ENCODE assay signal across 8 cellular contexts in genomic region chr4:87006531-87007344, GRCh38.
DNase-seq lines count a peak whose midpoint lies in the region; ATAC-seq and TF ChIP-seq lines count a peak whose summit lies in the region.

No MANE protein-coding gene starts in this region.

- peak in 4 of 6 experiments; percentile 15 to 52 (median 50) for TF ChIP-seq CTCF in Peyer's patch (IDR thresholded peaks at IDR 0.05)
- TF ChIP-seq CTCF in fibroblast of lung (conservative IDR thresholded peaks at IDR 0.05 in 1 of 2, IDR thresholded peaks at IDR 0.05 in 1 of 2; ENCODE audit: low read depth in 1 of 2, low read length in 2 of 2), result peak; percentile 31 to 40

- H3K27ac Mint-ChIP-seq in activated T-helper 1 cell treated with anti-CD3 and anti-CD28 coated beads, Interleukin-12 subunit alpha, Interleukin-12 subunit beta, Interleukin-2, Interleukin-4 antibody, amounts not matched to agents 30 ng/mL and 10 ng/mL and 1 ng/mL, durations not matched to agents 14 hours and 24 hours and 36 hours, result peak overlapping the region; percentile 96
- peak overlapping the region; percentile 94 to 100 (median 98) for H3K27ac Mint-ChIP-seq in naive thymus-derived CD8-positive, alpha-beta T cell
- peak overlapping the region; percentile 99 for H3K27ac Mint-ChIP-seq in stimulated activated naive B cell treated with anti-CD40 and anti-IgM and Interleukin-4, amounts not matched to agents 10 μg/mL and 1 μg/mL and 100 μg/mL, for 72 hours

- intact Hi-C loops in activated T-helper 1 cell treated with anti-CD3 and anti-CD28 coated beads, Interleukin-12 subunit alpha, Interleukin-12 subunit beta, Interleukin-2, Interleukin-4 antibody, amounts not matched to agents 30 ng/mL and 10 ng/mL and 1 ng/mL, durations not matched to agents 14 hours and 24 hours and 36 hours (cut with micrococcal nuclease), result loop anchor here (1.0 to 10.0 kb wide), 12 partner anchors 47 to 1450 kb away; partner anchors contain the start of genes HERC5, KLHL8, PKD2 and PPM1K

- H3K27me3 ChIP-seq in Peyer's patch (no peaks in the 10 kb centered on the region), fibroblast of lung (ENCODE audit: control insufficient read depth, insufficient read depth, low read length) (no peaks in the 10 kb centered on the region)

- H4K20me1 ChIP-seq in fibroblast of lung (ENCODE audit: control insufficient read depth, extremely low read depth, insufficient read depth, low read length), result no peaks in the 10 kb centered on the region

- peak overlapping the region; percentile 98 for H3K4me3 Mint-ChIP-seq in activated T-helper 1 cell treated with anti-CD3 and anti-CD28 coated beads, Interleukin-12 subunit alpha, Interleukin-12 subunit beta, Interleukin-2, Interleukin-4 antibody, amounts not matched to agents 30 ng/mL and 10 ng/mL and 1 ng/mL, durations not matched to agents 14 hours and 24 hours and 36 hours
- peak overlapping the region; percentile 84 to 97 (median 96) for H3K4me3 Mint-ChIP-seq in naive thymus-derived CD8-positive, alpha-beta T cell
- peak overlapping the region; percentile 92 to 97 for H3K4me3 Mint-ChIP-seq in stimulated activated naive B cell treated with anti-CD40 and anti-IgM and Interleukin-4, amounts not matched to agents 10 μg/mL and 1 μg/mL and 100 μg/mL, for 72 hours

- H3K9me3 ChIP-seq in KOPT-K1 (ENCODE audit: insufficient read depth, low read length, poor library complexity, severe bottlenecking) (no peaks in the 10 kb centered on the region), Peyer's patch (no peaks in the 10 kb centered on the region), fibroblast of lung (ENCODE audit: control insufficient read depth, insufficient read depth, low read depth, low read length) (no peaks in the 10 kb centered on the region)

- peaks cover 33% of the 10 kb centered on the region for H3K79me2 ChIP-seq in fibroblast of lung (ENCODE audit: control insufficient read depth, insufficient read depth, low read length)

- peak; percentile 93 for DNase-seq in EH (ENCODE audit: low read depth)
- peak; percentile 93 to 96 (median 96) for DNase-seq in Peyer's patch
- DNase-seq in activated T-helper 1 cell treated with anti-CD3 and anti-CD28 coated beads, Interleukin-12 subunit alpha, Interleukin-12 subunit beta, Interleukin-2, Interleukin-4 antibody, amounts not matched to agents 30 ng/mL and 10 ng/mL and 1 ng/mL, durations not matched to agents 14 hours and 24 hours and 36 hours (ENCODE audit: low spot score), result peak; percentile 87
- DNase-seq in fibroblast of lung (ENCODE audit: low read depth in 2 of 2), result peak; percentile 93 to 96
- DNase-seq in naive thymus-derived CD8-positive, alpha-beta T cell, result peak; percentile 83 to 94 (median 89)
- DNase-seq in stimulated activated naive B cell treated with anti-CD40 and anti-IgM and Interleukin-4, amounts not matched to agents 10 μg/mL and 1 μg/mL and 100 μg/mL, for 72 hours, result peak; percentile 93

- ATAC-seq in GM21825 (IDR thresholded peaks at IDR 0.05; ENCODE audit: unreplicated experiment), result peak; percentile 73
- ATAC-seq in naive thymus-derived CD8-positive, alpha-beta T cell, result peak; percentile 85
- ATAC-seq in stimulated activated naive B cell treated with anti-CD40 and anti-IgM and Interleukin-4, amounts not matched to agents 10 μg/mL and 1 μg/mL and 100 μg/mL, for 72 hours (replicated peaks), result peak; percentile 86 to 87

- H3K4me3 ChIP-seq in Peyer's patch (peak overlapping the region; percentile 51 to 71 (median 61)), fibroblast of lung (replicated peaks in 1 of 4; ENCODE audit: control extremely low read depth in 1 of 4, insufficient read depth in 1 of 4, low read depth in 3 of 4, low read length in 4 of 4) (peak overlapping the region; percentile 70 to 99 (median 78))

- TF ChIP-seq POLR2A in Peyer's patch (IDR thresholded peaks at IDR 0.05), result peak; percentile 97 to 98

- H3K27ac ChIP-seq in KOPT-K1 (ENCODE audit: low read depth, low read length, poor library complexity, severe bottlenecking) (peak overlapping the region; percentile 94), Peyer's patch (peak overlapping the region; percentile 80 to 94 (median 94)), fibroblast of lung (ENCODE audit: insufficient read depth, low read length) (peak overlapping the region; percentile 97)

- no peaks in the 10 kb centered on the region for H3K36me3 ChIP-seq in KOPT-K1 (ENCODE audit: insufficient read depth, low read length)
- H3K36me3 ChIP-seq in Peyer's patch, result no peaks in the 10 kb centered on the region
- no peaks in the 10 kb centered on the region for H3K36me3 ChIP-seq in fibroblast of lung (ENCODE audit: control insufficient read depth, insufficient read depth, low read length)

- no peaks in the 10 kb centered on the region for H3K9me3 Mint-ChIP-seq in activated T-helper 1 cell treated with anti-CD3 and anti-CD28 coated beads, Interleukin-12 subunit alpha, Interleukin-12 subunit beta, Interleukin-2, Interleukin-4 antibody, amounts not matched to agents 30 ng/mL and 10 ng/mL and 1 ng/mL, durations not matched to agents 14 hours and 24 hours and 36 hours
- no peaks in the 10 kb centered on the region for H3K9me3 Mint-ChIP-seq in naive thymus-derived CD8-positive, alpha-beta T cell
- H3K9me3 Mint-ChIP-seq in stimulated activated naive B cell treated with anti-CD40 and anti-IgM and Interleukin-4, amounts not matched to agents 10 μg/mL and 1 μg/mL and 100 μg/mL, for 72 hours, result no peaks in the 10 kb centered on the region

- H3K36me3 Mint-ChIP-seq in activated T-helper 1 cell treated with anti-CD3 and anti-CD28 coated beads, Interleukin-12 subunit alpha, Interleukin-12 subunit beta, Interleukin-2, Interleukin-4 antibody, amounts not matched to agents 30 ng/mL and 10 ng/mL and 1 ng/mL, durations not matched to agents 14 hours and 24 hours and 36 hours (ENCODE audit: low read depth), result peaks cover 4% of the 10 kb centered on the region
- H3K36me3 Mint-ChIP-seq in naive thymus-derived CD8-positive, alpha-beta T cell, result no peaks in the 10 kb centered on the region
- no peaks in the 10 kb centered on the region for H3K36me3 Mint-ChIP-seq in stimulated activated naive B cell treated with anti-CD40 and anti-IgM and Interleukin-4, amounts not matched to agents 10 μg/mL and 1 μg/mL and 100 μg/mL, for 72 hours

- H3K4me1 ChIP-seq in Peyer's patch (peaks cover 0 to 34% (median 11%) of the 10 kb centered on the region in 4 donors), fibroblast of lung (ENCODE audit: control insufficient read depth, extremely low read depth, insufficient read depth, low read length) (peaks cover 6% of the 10 kb centered on the region)

- POLR2A ChIA-PET in naive thymus-derived CD8-positive, alpha-beta T cell (lab: Charles Lee), result interaction anchor here (0.6 to 7.8 kb wide), 23 partner anchors 9 to 213 kb away, joined by 3 to 162 read pairs (median 4); partner anchors contain the start of gene AFF1

- H3K9ac ChIP-seq in fibroblast of lung (ENCODE audit: insufficient read depth, low read length), result peak overlapping the region; percentile 96

- peak overlapping the region; percentile 80 for H3K4me2 ChIP-seq in fibroblast of lung (ENCODE audit: extremely low read depth, insufficient read depth, low read length)

- H2AFZ ChIP-seq in fibroblast of lung (ENCODE audit: low read length), result peak overlapping the region; percentile 69

- no peaks in the 10 kb centered on the region for H3K27me3 Mint-ChIP-seq in activated T-helper 1 cell treated with anti-CD3 and anti-CD28 coated beads, Interleukin-12 subunit alpha, Interleukin-12 subunit beta, Interleukin-2, Interleukin-4 antibody, amounts not matched to agents 30 ng/mL and 10 ng/mL and 1 ng/mL, durations not matched to agents 14 hours and 24 hours and 36 hours (ENCODE audit: insufficient read depth)
- no peaks in the 10 kb centered on the region for H3K27me3 Mint-ChIP-seq in naive thymus-derived CD8-positive, alpha-beta T cell
- no peaks in the 10 kb centered on the region for H3K27me3 Mint-ChIP-seq in stimulated activated naive B cell treated with anti-CD40 and anti-IgM and Interleukin-4, amounts not matched to agents 10 μg/mL and 1 μg/mL and 100 μg/mL, for 72 hours

- peaks cover 51% of the 10 kb centered on the region for H3K4me1 Mint-ChIP-seq in activated T-helper 1 cell treated with anti-CD3 and anti-CD28 coated beads, Interleukin-12 subunit alpha, Interleukin-12 subunit beta, Interleukin-2, Interleukin-4 antibody, amounts not matched to agents 30 ng/mL and 10 ng/mL and 1 ng/mL, durations not matched to agents 14 hours and 24 hours and 36 hours (ENCODE audit: low read depth)
- H3K4me1 Mint-ChIP-seq in naive thymus-derived CD8-positive, alpha-beta T cell, result peaks cover 30 to 59% (median 50%) of the 10 kb centered on the region in 4 donors
- peaks cover 33 to 54% of the 10 kb centered on the region in 2 donors for H3K4me1 Mint-ChIP-seq in stimulated activated naive B cell treated with anti-CD40 and anti-IgM and Interleukin-4, amounts not matched to agents 10 μg/mL and 1 μg/mL and 100 μg/mL, for 72 hours

Comparison
In these comparisons a context has a peak if more than half of its experiments do, and no peak if none do; other contexts are left out.
1. Peak in every context shown above with its lines: DNase-seq, ATAC-seq, H3K4me3 ChIP-seq and H3K27ac ChIP-seq.